In the genomic region with DNA sequence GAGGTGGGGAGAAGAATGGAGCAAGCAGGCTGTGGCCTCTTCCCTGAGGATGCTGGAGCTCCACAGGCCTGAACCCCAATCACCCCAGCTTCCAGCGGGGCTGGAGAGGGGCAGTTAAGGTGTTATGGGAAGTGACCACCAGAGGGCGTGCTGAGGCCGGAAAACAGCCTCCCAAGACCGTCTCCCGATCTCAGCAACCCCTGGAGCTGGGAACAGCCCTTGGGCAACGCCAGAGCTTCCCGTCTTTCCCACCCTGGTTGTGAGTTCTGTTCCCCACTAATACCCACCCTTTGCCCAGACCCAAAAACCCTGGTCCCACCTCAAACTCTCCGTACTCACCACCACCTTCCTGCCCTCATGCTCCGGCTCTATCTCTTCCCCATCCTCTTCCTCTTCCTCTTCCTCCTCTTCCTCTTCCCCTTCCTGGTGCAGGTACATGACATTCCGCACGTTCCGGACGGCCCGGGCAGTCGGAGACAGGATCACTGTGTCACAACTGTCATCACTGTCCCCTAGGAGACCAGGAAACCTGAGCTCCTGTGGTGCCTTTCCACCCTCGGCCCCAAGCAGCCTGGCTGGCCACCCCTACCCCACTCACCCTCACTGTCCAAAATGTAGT, we compare ENCODE assay signal across 7 cellular contexts. TPM values are rescaled to one million over a fixed set of nuclear protein-coding genes. Genes with fewer than 3 reads are reported as not detected.
DNase-seq lines count a peak whose midpoint lies in the region; ATAC-seq, FAIRE-seq and TF ChIP-seq lines count a peak whose summit lies in the region.

No MANE protein-coding gene starts in this region.

- no peak for ATAC-seq in HG02588 (IDR thresholded peaks at IDR 0.05; ENCODE audit: unreplicated experiment)

- no peak overlapping the region for H3K4me2 ChIP-seq in mammary epithelial cell (ENCODE audit: insufficient read depth, low read depth, low read length)

- CTCF ChIA-PET in mammary epithelial cell (lab: Charles Lee; ENCODE audit: low non-redundant PET), result interaction anchor here (0.5 to 2.3 kb wide), 4 partner anchors 33 to 279 kb away, joined by 3 to 45 read pairs (median 4); no protein-coding TSS in a partner anchor

- DNase-seq in GM12891 (ENCODE audit: insufficient read length, low spot score) (peak; percentile 86), NCI-H2029 (lab: John Stamatoyannopoulos, UW) (peak; percentile 54), mammary epithelial cell (peak; percentile 55), kidney (peak; percentile 92)
- DNase-seq in stimulated activated CD4-positive, alpha-beta T cell treated with anti-CD3 and anti-CD28 coated beads, Interleukin-1b, Interleukin-23, amount 100 ng/mL, for 1 hour (ENCODE audit: low read depth in 2 of 2), result peak; percentile 29 to 53

- peak; percentile 71 for TF ChIP-seq CTCF in WI38 (IDR thresholded peaks at IDR 0.05; ENCODE audit: low read depth, low read length)
- TF ChIP-seq CTCF in mammary epithelial cell (conservative IDR thresholded peaks at IDR 0.05 in 1 of 2, IDR thresholded peaks at IDR 0.05 in 1 of 2; ENCODE audit: extremely low read depth in 1 of 2, insufficient read depth in 1 of 2, low read depth in 1 of 2, low read length in 2 of 2), result peak; percentile 74 to 81
- peak; percentile 90 for TF ChIP-seq CTCF in kidney (IDR thresholded peaks at IDR 0.05; ENCODE audit: borderline replicate concordance, extremely low read depth, insufficient read depth)

- 18% methylated on average over 4 of the region's 16 CpGs for WGBS in mammary epithelial cell (ENCODE audit: low coverage, missing lambda C conversion rate)

- H3K4me1 ChIP-seq in mammary epithelial cell (ENCODE audit: insufficient read depth, low read length) (peaks cover 28% of the 10 kb centered on the region), kidney (ENCODE audit: control insufficient read depth in 1 of 2, insufficient read depth in 1 of 2, low read depth in 1 of 2, low read length in 2 of 2) (peaks cover 6 to 39% of the 10 kb centered on the region in 2 donors)

- H4K20me1 ChIP-seq in mammary epithelial cell (ENCODE audit: insufficient read depth, low read length), result no peaks in the 10 kb centered on the region

- H3K4me3 ChIP-seq in WI38 (ENCODE audit: low read depth, low read length) (no peak overlapping the region), mammary epithelial cell (replicated peaks in 1 of 3; ENCODE audit: insufficient read depth in 1 of 3, low read depth in 2 of 3, low read length in 3 of 3) (no peak overlapping the region), kidney (ENCODE audit: low read length in 2 of 2) (no peak overlapping the region)

- no peaks in the 10 kb centered on the region for H3K27me3 ChIP-seq in mammary epithelial cell (ENCODE audit: insufficient read depth, low read length)

- H3K27ac ChIP-seq in mammary epithelial cell (ENCODE audit: insufficient read depth, low read depth, low read length), result no peak overlapping the region
- peak overlapping the region; percentile 48 to 51 for H3K27ac ChIP-seq in kidney (ENCODE audit: low read depth in 2 of 2, low read length in 2 of 2)

- H3K9ac ChIP-seq in mammary epithelial cell (ENCODE audit: insufficient read depth, low read length) (no peak overlapping the region), kidney (ENCODE audit: low read length in 2 of 2) (peak overlapping the region in 1 of 2 donors; percentile 2)

- FAIRE-seq in GM12891 (lab: Jason Lieb, UNC) (peak; percentile 92), kidney (lab: Jason Lieb, UNC) (no peak)

- H3K36me3 ChIP-seq in mammary epithelial cell (ENCODE audit: insufficient read depth, low read length), result peaks cover 1% of the 10 kb centered on the region
- peaks cover 12 to 30% of the 10 kb centered on the region in 2 donors for H3K36me3 ChIP-seq in kidney (ENCODE audit: control insufficient read depth in 1 of 2, insufficient read depth in 2 of 2, low read length in 2 of 2)

- dilution Hi-C loops in mammary epithelial cell (cut with HindIII; ENCODE audit: low sequenced_read_pairs), result loop anchor here (5.0 kb wide), 2 partner anchors 36 to 66 kb away; partner anchors contain the start of gene SOAT2

- peak overlapping the region; percentile 41 for H2AFZ ChIP-seq in mammary epithelial cell (ENCODE audit: low read depth, low read length)

- no TSS peak for BruUV-seq in mammary epithelial cell (replicated peaks; lab: Mats Ljungman, UMichigan)

- TF ChIP-seq POLR2A in GM12891 (IDR thresholded peaks at IDR 0.05; ENCODE audit: low read depth, low read length), result no peak

- intact Hi-C loops in mammary epithelial cell (cut with micrococcal nuclease) (loop anchor here (1.0 to 10.0 kb wide), 5 partner anchors 15 to 229 kb away; partner anchors contain the start of genes CSAD, MYG1, PFDN5 and ZNF740), kidney (cut with DNase I) (loop anchor here (10.0 kb wide), 1 partner anchor 129 kb away; no protein-coding TSS in a partner anchor)

- in situ Hi-C loops in mammary epithelial cell (cut with MboI; ENCODE audit: low sequenced_read_pairs in 2 of 2), result loop anchor here (5.0 to 25.0 kb wide), 2 partner anchors 36 to 221 kb away; partner anchors contain the start of genes SOAT2 (in 2 of the 2), MYG1 (in 1 of the 2) and PFDN5 (in 1 of the 2)

- H3K79me2 ChIP-seq in mammary epithelial cell (ENCODE audit: insufficient read depth, low read length), result no peaks in the 10 kb centered on the region

- H3K9me3 ChIP-seq in mammary epithelial cell (replicated peaks; ENCODE audit: insufficient read depth, low read length) (no peaks in the 10 kb centered on the region), kidney (ENCODE audit: control insufficient read depth in 1 of 2, low read length in 2 of 2) (no peaks in the 10 kb centered on the region)

TF ChIP-seq in GM12891, 5 proteins besides CTCF, POLR2A, EP300 and RAD21:
- TF ChIP-seq POU2F2 (IDR thresholded peaks at IDR 0.05; ENCODE audit: low read depth, low read length) (no peak), TAF1 (IDR thresholded peaks at IDR 0.05; ENCODE audit: low read depth, low read length) (no peak), SPI1 (IDR thresholded peaks at IDR 0.05; ENCODE audit: low read depth, low read length) (no peak), POLR2AphosphoS5 (IDR thresholded peaks at IDR 0.05; ENCODE audit: low read depth, low read length) (no peak), PAX5 (IDR thresholded peaks at IDR 0.05; ENCODE audit: insufficient read depth, low read length, severe bottlenecking) (no peak)

RNA-seq across cellular contexts. Expression of gene SPRYD3, which starts 13.1 kb away (rescaled TPM):
- 13.4 TPM for polyA plus RNA-seq in GM12891 (2012; ENCODE audit: low read depth, missing spikeins)
- total RNA-seq in mammary epithelial cell (10 to 100 TPM; 30.0 to 39.4 TPM), kidney (72.3 TPM)
- polyA plus RNA-seq in mammary epithelial cell (28.0 TPM), kidney (ENCODE audit: insufficient read depth, low read depth, low replicate concordance) (40.0 TPM)
- polyA minus RNA-seq in mammary epithelial cell, result 85.5 TPM

RNA-seq across cellular contexts. Expression of gene TNS2, which starts 16.2 kb away (rescaled TPM):
- polyA plus RNA-seq in GM12891 (2012; ENCODE audit: low read depth, missing spikeins), result 0.32 TPM
- total RNA-seq in mammary epithelial cell (1 to 10 TPM; 3.7 to 4.2 TPM), kidney (179 TPM)
- polyA plus RNA-seq in mammary epithelial cell (6.6 TPM), kidney (ENCODE audit: insufficient read depth, low read depth, low replicate concordance) (90.1 TPM)
- 16.7 TPM for polyA minus RNA-seq in mammary epithelial cell

RNA-seq across cellular contexts. Expression of gene IGFBP6, which starts 31.4 kb away (rescaled TPM):
- not detected for polyA plus RNA-seq in GM12891 (2012; ENCODE audit: low read depth, missing spikeins)
- total RNA-seq in mammary epithelial cell (100 to 1,000 TPM in 1 of 2 donors, 10 to 100 TPM in 1; 47.7 to 125 TPM), kidney (203 TPM)
- polyA plus RNA-seq in mammary epithelial cell (291 TPM), kidney (ENCODE audit: insufficient read depth, low read depth, low replicate concordance) (57.3 TPM)
- polyA minus RNA-seq in mammary epithelial cell, result 208 TPM

RNA-seq across cellular contexts. Expression of gene SOAT2, which starts 37.2 kb away (rescaled TPM):
- not detected for polyA plus RNA-seq in GM12891 (2012; ENCODE audit: low read depth, missing spikeins)
- under 1 TPM in 1 of 2 donors, not detected in 1; 0.16 TPM for total RNA-seq in mammary epithelial cell
- polyA plus RNA-seq in mammary epithelial cell, result 0.29 TPM
- polyA minus RNA-seq in mammary epithelial cell, result not detected
- total RNA-seq in kidney, result 0.19 TPM
- 0.26 TPM for polyA plus RNA-seq in kidney (ENCODE audit: insufficient read depth, low read depth, low replicate concordance)

RNA-seq across cellular contexts. Expression of gene EIF4B, which starts 59.8 kb away (rescaled TPM):
- polyA plus RNA-seq in GM12891 (2012; ENCODE audit: low read depth, missing spikeins), result 328 TPM
- total RNA-seq in mammary epithelial cell, result 100 to 1,000 TPM; 350 to 850 TPM
- polyA plus RNA-seq in mammary epithelial cell, result 312 TPM
- 610 TPM for polyA minus RNA-seq in mammary epithelial cell
- 417 TPM for total RNA-seq in kidney
- 114 TPM for polyA plus RNA-seq in kidney (ENCODE audit: insufficient read depth, low read depth, low replicate concordance)

Comparison
In these comparisons a context has a peak if more than half of its experiments do, and no peak if none do; other contexts are left out.
1. DNase-seq: peak in every context shown above with its lines; median percentile 92 in kidney; 86 in GM12891; 55 in mammary epithelial cell; 54 in NCI-H2029; 41 in stimulated activated CD4-positive, alpha-beta T cell treated with anti-CD3 and anti-CD28 coated beads, Interleukin-1b, Interleukin-23, amount 100 ng/mL, for 1 hour.
2. RNA of gene TNS2, which starts 16.2 kb away (total RNA-seq): 179 TPM in kidney (single experiment); 3.7 to 4.2 TPM in mammary epithelial cell; every median in the first group is over 10 times any median in the second.
3. Peak in every context shown above with its lines, with median percentiles within 50 percentile points of each other: CTCF ChIP-seq.